In genomic region chr12:48817957-48818830, GRCh38 we compare ENCODE assay signal across 8 cellular contexts. TPM values are rescaled to one million over a fixed set of nuclear protein-coding genes. Genes with fewer than 3 reads are reported as not detected.
DNase-seq lines count a peak whose midpoint lies in the region; ATAC-seq, FAIRE-seq and TF ChIP-seq lines count a peak whose summit lies in the region.

Gene CACNB3, plus strand, starts transcription at chr12:48818496. Its CDS starts 434 bp downstream, at chr12:48818930.

- no peaks in the 10 kb centered on the region for H3K9me3 ChIP-seq in Loucy (ENCODE audit: insufficient read depth, low read depth, low read length)

- DNase-seq in GM12892 (ENCODE audit: insufficient read length) (peak; percentile 64), amniotic stem cell (lab: John Stamatoyannopoulos, UW) (peak; percentile 40), hepatic stellate cell (ENCODE audit: low spot score) (peak; percentile 78), retinal pigment epithelial cell (ENCODE audit: low read depth) (no peak)
- DNase-seq in NK-92 treated with Interleukin-12 subunit alpha and Interleukin-12 subunit beta, amount 100 ng/mL, for 24 hours (lab: John Stamatoyannopoulos, UW), result no peak

- H3K9ac ChIP-seq in Loucy (ENCODE audit: low read depth, low read length, poor library complexity, severe bottlenecking), result peak within 1 kb of the TSS; percentile 74

- H3K36me3 ChIP-seq in Loucy (ENCODE audit: insufficient read depth, low read length), result no peaks in the 10 kb centered on the region

- H3K4me2 ChIP-seq in Loucy (ENCODE audit: low read depth, low read length, poor library complexity, severe bottlenecking), result peak within 1 kb of the TSS; percentile 84

- H3K27me3 ChIP-seq in Loucy (ENCODE audit: insufficient read depth, low read length, poor library complexity, severe bottlenecking), result no peaks in the 10 kb centered on the region

- H4K20me1 ChIP-seq in Loucy (ENCODE audit: insufficient read depth, low read length, poor library complexity, severe bottlenecking), result peaks cover 7% of the 10 kb centered on the region

- intact Hi-C loops in T-helper 1 cell treated with Interleukin-12 subunit alpha and Interleukin-12 subunit beta and Interleukin-4 antibody, amounts not matched to agents 30 ng/mL and 1 ng/mL, for 36 hours (cut with micrococcal nuclease), result loop anchor here (1.0 to 10.0 kb wide), 5 partner anchors 34 to 913 kb away; partner anchors contain the start of genes CCNT1, DDX23, KANSL2 and RND1

- H2AFZ ChIP-seq in Loucy (ENCODE audit: low read length), result peak within 1 kb of the TSS; percentile 72

- ATAC-seq in GM18511 (IDR thresholded peaks at IDR 0.05; ENCODE audit: unreplicated experiment), result no peak

- no peaks in the 10 kb centered on the region; the same call in 1 of the 2 replicates for H3F3A ChIP-seq in Loucy (ENCODE audit: low read depth)

- H3K4me3 ChIP-seq in Loucy (ENCODE audit: low read length, poor library complexity, severe bottlenecking), result peak within 1 kb of the TSS; percentile 84
- H3K4me3 ChIP-seq in retinal pigment epithelial cell (ENCODE audit: low read length), result peak within 1 kb of the TSS; percentile 72

- H3K79me2 ChIP-seq in Loucy (ENCODE audit: insufficient read depth, low read length), result peaks cover 13% of the 10 kb centered on the region; the same call in 1 of the 2 replicates

- H3K9me2 ChIP-seq in Loucy (replicated peaks; ENCODE audit: low read depth, low read length), result no peaks in the 10 kb centered on the region

- H3K4me1 ChIP-seq in Loucy (ENCODE audit: insufficient read depth, low read length, poor library complexity, severe bottlenecking), result peaks cover 30% of the 10 kb centered on the region

- TF ChIP-seq CTCF in Loucy (conservative IDR thresholded peaks at IDR 0.05; ENCODE audit: low read length) (no peak), retinal pigment epithelial cell (conservative IDR thresholded peaks at IDR 0.05; ENCODE audit: low read depth, low read length) (no peak)

- peak; percentile 67 for FAIRE-seq in GM12892 (lab: Jason Lieb, UNC)

- no peak for TF ChIP-seq POLR2A in GM12892 (IDR thresholded peaks at IDR 0.05; ENCODE audit: low read depth, low read length)

RNA-seq across cellular contexts. Expression of gene CACNB3, which starts in this region (rescaled TPM):
- 1.8 TPM for polyA plus RNA-seq in GM12892 (2012; ENCODE audit: missing spikeins)
- total RNA-seq in T-helper 1 cell treated with Interleukin-12 subunit alpha and Interleukin-12 subunit beta and Interleukin-4 antibody, amounts not matched to agents 30 ng/mL and 1 ng/mL, for 36 hours, result 16.5 and 17.1 TPM in 2 replicates

Comparison
In these comparisons a context has a peak if more than half of its experiments do, and no peak if none do; other contexts are left out.
1. DNase-seq: peak in GM12892 (single experiment), amniotic stem cell (single experiment) and hepatic stellate cell (single experiment); none in retinal pigment epithelial cell (single experiment) and NK-92 treated with Interleukin-12 subunit alpha and Interleukin-12 subunit beta, amount 100 ng/mL, for 24 hours (single experiment).